In genomic region chr22:29412772-29413171, GRCh38 we compare ENCODE assay signal across 8 cellular contexts. TPM values are rescaled to one million over a fixed set of nuclear protein-coding genes. Genes with fewer than 3 reads are reported as not detected.
DNase-seq lines count a peak whose midpoint lies in the region; ATAC-seq and TF ChIP-seq lines count a peak whose summit lies in the region.
"Not testable (repeated sequence)": the region's sequence is repeated elsewhere in the genome, so short reads cannot be mapped to it uniquely, and the experiment has no call there.

No MANE protein-coding gene starts in this region.

- H3K4me3 ChIP-seq in HEK293 (ENCODE audit: low read depth, low read length); mammary epithelial cell (replicated peaks in 1 of 3; ENCODE audit: insufficient read depth in 1 of 3, low read depth in 2 of 3, low read length in 3 of 3); cardiac muscle cell; thoracic aorta: not testable (repeated sequence)

- H4K20me1 ChIP-seq in mammary epithelial cell (ENCODE audit: insufficient read depth, low read length): not testable (repeated sequence)

- peak; percentile 18 for DNase-seq in COLO668 (lab: John Stamatoyannopoulos, UW; ENCODE audit: unreplicated experiment)
- DNase-seq in NOMO-1 treated with DMSO at 0.1 percent for 48 hours (lab: John Stamatoyannopoulos, UW; ENCODE audit: unreplicated experiment): peak; percentile 9
- peak; percentile 73 for DNase-seq in activated CD4-positive, alpha-beta T cell treated with anti-CD3 and anti-CD28 coated beads, Interleukin-2, amount 10 ng/mL, durations not matched to agents 24 days and 14 days
- not testable (repeated sequence) for DNase-seq in mammary epithelial cell; cardiac muscle cell (ENCODE audit: low read depth in 1 of 2, low spot score in 1 of 2); naive thymus-derived CD8-positive, alpha-beta T cell; thoracic aorta (ENCODE audit: low spot score)

- POLR2A ChIA-PET in HEK293 (lab: Yijun Ruan, JAX); naive thymus-derived CD8-positive, alpha-beta T cell (lab: Charles Lee): not testable (repeated sequence)

- H3K27ac Mint-ChIP-seq in activated CD4-positive, alpha-beta T cell treated with anti-CD3 and anti-CD28 coated beads, Interleukin-2, amount 10 ng/mL, durations not matched to agents 24 days and 14 days; naive thymus-derived CD8-positive, alpha-beta T cell: not testable (repeated sequence)

- H3K4me1 Mint-ChIP-seq in activated CD4-positive, alpha-beta T cell treated with anti-CD3 and anti-CD28 coated beads, Interleukin-2, amount 10 ng/mL, durations not matched to agents 24 days and 14 days: peaks cover 25% of the 10 kb centered on the region
- peaks cover 11 to 40% (median 24%) of the 10 kb centered on the region in 4 donors for H3K4me1 Mint-ChIP-seq in naive thymus-derived CD8-positive, alpha-beta T cell

- in situ Hi-C loops in mammary epithelial cell (cut with MboI; ENCODE audit: low sequenced_read_pairs in 2 of 2): not testable (repeated sequence)

- H3K9ac ChIP-seq in mammary epithelial cell (ENCODE audit: insufficient read depth, low read length): not testable (repeated sequence)

- not testable (repeated sequence) for TF ChIP-seq CTCF in HEK293 (tag by site-specific recombination; IDR thresholded peaks at IDR 0.05)
- peak; percentile 41 to 52 for TF ChIP-seq CTCF in mammary epithelial cell (conservative IDR thresholded peaks at IDR 0.05 in 1 of 2, IDR thresholded peaks at IDR 0.05 in 1 of 2; ENCODE audit: extremely low read depth in 1 of 2, insufficient read depth in 1 of 2, low read depth in 1 of 2, low read length in 2 of 2)
- TF ChIP-seq CTCF in cardiac muscle cell (IDR thresholded peaks at IDR 0.05; ENCODE audit: low read depth, low read length): peak; percentile 46
- TF ChIP-seq CTCF in thoracic aorta (IDR thresholded peaks at IDR 0.05): peak; percentile 29

- not testable (repeated sequence) for H2AFZ ChIP-seq in mammary epithelial cell (ENCODE audit: low read depth, low read length)

- H3K36me3 Mint-ChIP-seq in activated CD4-positive, alpha-beta T cell treated with anti-CD3 and anti-CD28 coated beads, Interleukin-2, amount 10 ng/mL, durations not matched to agents 24 days and 14 days (ENCODE audit: low read depth); naive thymus-derived CD8-positive, alpha-beta T cell: not testable (repeated sequence)

- peak; percentile 24 to 41 for ATAC-seq in naive thymus-derived CD8-positive, alpha-beta T cell
- ATAC-seq in thoracic aorta (ENCODE audit: insufficient number of reproducible peaks, low FRiP score, low read depth): not testable (repeated sequence)

- not testable (repeated sequence) for H3K79me2 ChIP-seq in mammary epithelial cell (ENCODE audit: insufficient read depth, low read length)

- not testable (repeated sequence) for H3K9me3 Mint-ChIP-seq in activated CD4-positive, alpha-beta T cell treated with anti-CD3 and anti-CD28 coated beads, Interleukin-2, amount 10 ng/mL, durations not matched to agents 24 days and 14 days; naive thymus-derived CD8-positive, alpha-beta T cell

- not testable (repeated sequence) for BruUV-seq in mammary epithelial cell (replicated peaks; lab: Mats Ljungman, UMichigan)

- CTCF ChIA-PET in HEK293 (lab: Yijun Ruan, JAX): interaction anchor here (0.6 to 1.6 kb wide), 21 partner anchors 8 to 626 kb away, joined by 3 to 8 read pairs (median 3); partner anchors contain the start of gene AP1B1
- CTCF ChIA-PET in mammary epithelial cell (lab: Charles Lee; ENCODE audit: low non-redundant PET): not testable (repeated sequence)

- intact Hi-C loops in activated CD4-positive, alpha-beta T cell treated with anti-CD3 and anti-CD28 coated beads, Interleukin-2, amount 10 ng/mL, durations not matched to agents 24 days and 14 days (cut with micrococcal nuclease); mammary epithelial cell (cut with micrococcal nuclease): not testable (repeated sequence)

- not testable (repeated sequence) for H3K36me3 ChIP-seq in HEK293 (ENCODE audit: control insufficient read depth in 2 of 2, insufficient read depth in 1 of 2, low read length in 2 of 2); mammary epithelial cell (ENCODE audit: insufficient read depth, low read length); cardiac muscle cell; thoracic aorta

- H3K4me2 ChIP-seq in mammary epithelial cell (ENCODE audit: insufficient read depth, low read depth, low read length): not testable (repeated sequence)

- H3K27me3 ChIP-seq in mammary epithelial cell (ENCODE audit: insufficient read depth, low read length); cardiac muscle cell; thoracic aorta (replicated peaks; ENCODE audit: insufficient read depth): not testable (repeated sequence)

- not testable (repeated sequence) for H3K27ac ChIP-seq in HEK293 (ENCODE audit: extremely low read depth, low read depth, low read length); mammary epithelial cell (ENCODE audit: insufficient read depth, low read depth, low read length); cardiac muscle cell; thoracic aorta

- not testable (repeated sequence) for H3K4me3 Mint-ChIP-seq in activated CD4-positive, alpha-beta T cell treated with anti-CD3 and anti-CD28 coated beads, Interleukin-2, amount 10 ng/mL, durations not matched to agents 24 days and 14 days; naive thymus-derived CD8-positive, alpha-beta T cell

- not testable (repeated sequence) for H3K4me1 ChIP-seq in HEK293 (ENCODE audit: control insufficient read depth, insufficient read depth, low read length); mammary epithelial cell (ENCODE audit: insufficient read depth, low read length); cardiac muscle cell (ENCODE audit: low read depth); thoracic aorta (ENCODE audit: control insufficient read depth in 1 of 2, low read depth in 2 of 2)

- not testable (repeated sequence) for H3K9me3 ChIP-seq in HEK293 (ENCODE audit: control insufficient read depth, insufficient read depth, low read depth, low read length); mammary epithelial cell (replicated peaks; ENCODE audit: insufficient read depth, low read length); cardiac muscle cell (ENCODE audit: low read depth); thoracic aorta

- H3K27me3 Mint-ChIP-seq in activated CD4-positive, alpha-beta T cell treated with anti-CD3 and anti-CD28 coated beads, Interleukin-2, amount 10 ng/mL, durations not matched to agents 24 days and 14 days; naive thymus-derived CD8-positive, alpha-beta T cell: not testable (repeated sequence)

- WGBS in mammary epithelial cell (ENCODE audit: low coverage, missing lambda C conversion rate): 26% methylated on average over 3 of the region's 4 CpGs

- dilution Hi-C loops in mammary epithelial cell (cut with HindIII; ENCODE audit: low sequenced_read_pairs): not testable (repeated sequence)

TF ChIP-seq in HEK293, 187 proteins besides CTCF, POLR2A, EP300 and RAD21:
- TF ChIP-seq ZNF654 (tag by site-specific recombination; IDR thresholded peaks at IDR 0.05; ENCODE audit: low read depth): peak; percentile 31

RNA-seq across cellular contexts. Expression of gene AP1B1, which starts 24.4 kb away (rescaled TPM):
- 79.1 and 83.7 TPM in 2 replicates for total RNA-seq in activated CD4-positive, alpha-beta T cell treated with anti-CD3 and anti-CD28 coated beads, Interleukin-2, amount 10 ng/mL, durations not matched to agents 24 days and 14 days
- 10 to 100 TPM; 68.8 to 87.5 TPM for total RNA-seq in mammary epithelial cell
- 94.0 TPM for polyA plus RNA-seq in mammary epithelial cell
- polyA minus RNA-seq in mammary epithelial cell: 285 TPM
- total RNA-seq in cardiac muscle cell: 68.2 and 80.7 TPM in 2 replicates
- polyA plus RNA-seq in cardiac muscle cell: 55.1 and 67.4 TPM in 2 replicates
- total RNA-seq in naive thymus-derived CD8-positive, alpha-beta T cell: 10 to 100 TPM; 44.7 to 45.3 TPM
- polyA plus RNA-seq in naive thymus-derived CD8-positive, alpha-beta T cell: 10 to 100 TPM; 10.9 to 19.8 (median 11.3) TPM
- total RNA-seq in thoracic aorta: 10 to 100 TPM; 59.5 to 73.1 TPM

RNA-seq across cellular contexts. Expression of gene RFPL1, which starts 25.6 kb away (rescaled TPM):
- not detected in 2 replicates for total RNA-seq in activated CD4-positive, alpha-beta T cell treated with anti-CD3 and anti-CD28 coated beads, Interleukin-2, amount 10 ng/mL, durations not matched to agents 24 days and 14 days
- total RNA-seq in mammary epithelial cell: not detected
- not detected for polyA plus RNA-seq in mammary epithelial cell
- polyA minus RNA-seq in mammary epithelial cell: not detected
- not detected in 2 replicates for total RNA-seq in cardiac muscle cell
- polyA plus RNA-seq in cardiac muscle cell: 0.32 TPM in 1 of 2 replicates, not detected in the other
- total RNA-seq in naive thymus-derived CD8-positive, alpha-beta T cell: not detected
- under 1 TPM in 1 of 3 donors, not detected in 2; 0.11 TPM for polyA plus RNA-seq in naive thymus-derived CD8-positive, alpha-beta T cell
- total RNA-seq in thoracic aorta: not detected
